ENCODE assay signal across 7 cellular contexts in genomic region chr1:154608522-154609294, GRCh38. TPM values are rescaled to one million over a fixed set of nuclear protein-coding genes. Genes with fewer than 3 reads are reported as not detected.
A peak's percentile ranks its signal among the peaks of the same experiment; 100 is the strongest.
DNase-seq lines count a peak whose midpoint lies in the region; ATAC-seq, FAIRE-seq and TF ChIP-seq lines count a peak whose summit lies in the region.

No MANE protein-coding gene starts in this region.

- no peak for ATAC-seq in central memory CD8-positive, alpha-beta T cell (replicated peaks; ENCODE audit: extremely low read depth, poor library complexity, severe bottlenecking)
- no peak for ATAC-seq in HG02678 (IDR thresholded peaks at IDR 0.05; ENCODE audit: unreplicated experiment)

- peak overlapping the region; percentile 95 for H3K27ac Mint-ChIP-seq in central memory CD8-positive, alpha-beta T cell (ENCODE audit: low read depth)

- H3K9me3 Mint-ChIP-seq in central memory CD8-positive, alpha-beta T cell: no peaks in the 10 kb centered on the region

- H3K27me3 Mint-ChIP-seq in central memory CD8-positive, alpha-beta T cell: no peaks in the 10 kb centered on the region

- H3K4me3 ChIP-seq in small intestine (ENCODE audit: low read depth in 1 of 2, low read length in 2 of 2): peak overlapping the region; percentile 86 to 98

- no peaks in the 10 kb centered on the region for H3K36me3 ChIP-seq in small intestine (ENCODE audit: control insufficient read depth in 2 of 2, insufficient read depth in 2 of 2, low read length in 2 of 2)

- H3K27ac ChIP-seq in small intestine (ENCODE audit: low read depth in 1 of 2, low read length in 1 of 2): peak overlapping the region; percentile 96 to 100

- H3K27me3 ChIP-seq in small intestine (ENCODE audit: control insufficient read depth in 2 of 2, insufficient read depth in 2 of 2, low read length in 2 of 2): no peaks in the 10 kb centered on the region

- WGBS in small intestine, 3 donors: 3 to 5% (median 4%) methylated on average over 26 to 31 of the region's 31 CpGs

- H3K4me3 Mint-ChIP-seq in central memory CD8-positive, alpha-beta T cell: peak overlapping the region; percentile 86

- H3K4me1 Mint-ChIP-seq in central memory CD8-positive, alpha-beta T cell: peaks cover 63% of the 10 kb centered on the region

- no peak for DNase-seq in GM12891 (ENCODE audit: insufficient read length, low spot score)
- DNase-seq in NCI-H1694 (lab: John Stamatoyannopoulos, UW): peak; percentile 66
- DNase-seq in UCSD-AML1 (lab: John Stamatoyannopoulos, UW; ENCODE audit: unreplicated experiment): peak; percentile 53
- DNase-seq in central memory CD8-positive, alpha-beta T cell (ENCODE audit: low spot score in 2 of 2): peak in 1 of 2 donors; percentile 19
- peak; percentile 77 for DNase-seq in islet precursor cell
- peak; percentile 40 for DNase-seq in small intestine

- TF ChIP-seq POLR2A in GM12891 (IDR thresholded peaks at IDR 0.05; ENCODE audit: low read depth, low read length): no peak; the same call in 1 of the 2 replicates

- H3K4me1 ChIP-seq in small intestine (ENCODE audit: control insufficient read depth in 2 of 2, insufficient read depth in 1 of 2, low read depth in 1 of 2, low read length in 1 of 2): peaks cover 2 to 12% of the 10 kb centered on the region in 2 donors

- no peaks in the 10 kb centered on the region for H3K9me3 ChIP-seq in small intestine (ENCODE audit: control insufficient read depth, low read depth)

- FAIRE-seq in GM12891 (lab: Jason Lieb, UNC): no peak
- no peak for FAIRE-seq in small intestine (lab: Jason Lieb, UNC)

- peaks cover 31% of the 10 kb centered on the region for H3K36me3 Mint-ChIP-seq in central memory CD8-positive, alpha-beta T cell (ENCODE audit: insufficient read depth)

TF ChIP-seq in GM12891, 5 proteins besides CTCF, POLR2A, EP300 and RAD21:
- TF ChIP-seq TAF1 (IDR thresholded peaks at IDR 0.05; ENCODE audit: low read depth, low read length) (0 out of 2 replicates have a peak, but pooled peaks have one; percentile 15), PAX5 (IDR thresholded peaks at IDR 0.05; ENCODE audit: insufficient read depth, low read length, severe bottlenecking) (no peak), POLR2AphosphoS5 (IDR thresholded peaks at IDR 0.05; ENCODE audit: low read depth, low read length) (0 out of 2 replicates have a peak, but pooled peaks have one; percentile 31), POU2F2 (IDR thresholded peaks at IDR 0.05; ENCODE audit: low read depth, low read length) (no peak)

RNA-seq across cellular contexts. Expression of gene ADAR, which starts 0.7 kb away (rescaled TPM):
- polyA plus RNA-seq in GM12891 (2012; ENCODE audit: low read depth, missing spikeins): 99.8 TPM
- polyA plus RNA-seq in small intestine: 10 to 100 TPM; 28.6 to 62.1 (median 32.9) TPM

RNA-seq across cellular contexts. Expression of gene CHRNB2, which starts 41.1 kb away (rescaled TPM):
- polyA plus RNA-seq in GM12891 (2012; ENCODE audit: low read depth, missing spikeins): 0.05 TPM
- polyA plus RNA-seq in small intestine: under 1 TPM in 1 of 3 donors, not detected in 2; 0.95 TPM

RNA-seq across cellular contexts. Expression of gene UBE2Q1, which starts 50.2 kb away (rescaled TPM):
- 49.0 TPM for polyA plus RNA-seq in GM12891 (2012; ENCODE audit: low read depth, missing spikeins)
- 10 to 100 TPM; 37.1 to 39.4 (median 37.7) TPM for polyA plus RNA-seq in small intestine
